Comparison of ENCODE assay signal across 8 cellular contexts in the genomic region with DNA sequence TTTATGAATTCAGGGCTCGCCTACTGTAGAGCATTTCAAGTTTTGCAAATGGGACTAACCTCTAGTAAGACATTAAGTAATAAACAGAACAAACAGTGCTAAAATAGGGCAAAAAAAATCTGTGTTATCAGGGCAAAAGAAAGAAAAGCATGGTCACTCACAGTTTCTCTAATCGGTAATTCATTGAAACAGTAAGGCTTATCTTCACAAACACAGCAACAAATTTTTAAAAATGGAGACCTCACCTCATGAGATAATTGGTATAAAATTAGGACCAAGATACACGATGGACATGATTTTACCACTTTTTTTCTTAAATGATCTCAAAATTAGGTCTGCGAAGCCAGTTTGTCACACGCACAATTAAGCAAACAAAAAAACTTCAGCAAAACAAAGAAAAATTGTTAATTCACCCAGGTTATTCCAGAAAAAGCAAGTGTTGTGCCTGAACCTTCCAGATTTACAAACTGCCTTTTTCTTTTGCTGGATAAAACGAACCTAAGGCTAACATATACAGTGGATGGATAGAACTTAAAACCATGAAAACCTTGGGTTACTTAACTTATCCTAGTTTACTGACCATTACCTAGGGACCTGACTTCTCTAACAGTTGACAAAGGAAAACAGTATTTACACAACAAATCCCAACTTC. TPM values are rescaled to one million over a fixed set of nuclear protein-coding genes. Genes with fewer than 3 reads are reported as not detected.
A peak's percentile ranks its signal among the peaks of the same experiment; 100 is the strongest.
DNase-seq lines count a peak whose midpoint lies in the region; ATAC-seq and TF ChIP-seq lines count a peak whose summit lies in the region.

No MANE protein-coding gene starts in this region.

- peaks cover 11% of the 10 kb centered on the region; the same call in 1 of the 2 replicates for H3K36me3 ChIP-seq in Panc1 (ENCODE audit: control insufficient read depth, insufficient read depth, low read length)
- H3K36me3 ChIP-seq in osteoblast (ENCODE audit: insufficient read depth, low read length), result no peaks in the 10 kb centered on the region

- H3K4me2 ChIP-seq in osteoblast (ENCODE audit: insufficient read depth, low read length), result peak overlapping the region; percentile 90

- H3K4me1 Mint-ChIP-seq in Calu3 (ENCODE audit: low read depth, unreplicated experiment), result peaks cover 36% of the 10 kb centered on the region

- H4K20me1 ChIP-seq in osteoblast (ENCODE audit: insufficient read depth, low read length), result no peaks in the 10 kb centered on the region

- H3K79me2 ChIP-seq in osteoblast (ENCODE audit: insufficient read depth, low read length), result peaks cover 44% of the 10 kb centered on the region

- POLR2A ChIA-PET in Panc1 (lab: Charles Lee), result no interaction called here

- H3K9me3 ChIP-seq in Panc1 (ENCODE audit: control insufficient read depth, insufficient read depth, low read depth, low read length) (no peaks in the 10 kb centered on the region), osteoblast (ENCODE audit: low read depth, low read length) (no peaks in the 10 kb centered on the region)

- no peaks in the 10 kb centered on the region for H3K27me3 ChIP-seq in Panc1 (ENCODE audit: control insufficient read depth, insufficient read depth, low read length)
- H3K27me3 ChIP-seq in osteoblast (ENCODE audit: insufficient read depth, low read length), result no peaks in the 10 kb centered on the region

- H3K4me3 Mint-ChIP-seq in Calu3 (ENCODE audit: low read depth, unreplicated experiment), result peak overlapping the region; percentile 96

- intact Hi-C loops in Calu3 (cut with micrococcal nuclease; ENCODE audit: unreplicated experiment) (loop anchor here (2.0 to 5.0 kb wide), 2 partner anchors 34 to 44 kb away; no protein-coding TSS in a partner anchor), Panc1 (cut with micrococcal nuclease; ENCODE audit: unreplicated experiment) (loop anchor here (5.0 kb wide), 1 partner anchor 39 kb away; no protein-coding TSS in a partner anchor)

- H2AFZ ChIP-seq in osteoblast (ENCODE audit: low read length), result peak overlapping the region; percentile 96

- H3K36me3 Mint-ChIP-seq in Calu3 (ENCODE audit: insufficient read depth, unreplicated experiment), result peaks cover 32% of the 10 kb centered on the region

- no peak for DNase-seq in Calu3
- no peak for DNase-seq in Panc1 (ENCODE audit: low read depth, low spot score)
- no peak for DNase-seq in epithelial cell of prostate (ENCODE audit: low read depth, low spot score)
- DNase-seq in osteoblast (ENCODE audit: insufficient read length, low spot score, missing footprints), result no peak
- no peak for DNase-seq in ecto neural progenitor cell (ENCODE audit: low spot score)
- DNase-seq in kidney tubule cell (ENCODE audit: low spot score), result no peak
- no peak for DNase-seq in central memory CD4-positive, alpha-beta T cell

- H3K27ac ChIP-seq in Panc1 (ENCODE audit: low read length), result peak overlapping the region; percentile 98
- peak overlapping the region; percentile 70 for H3K27ac ChIP-seq in epithelial cell of prostate
- peak overlapping the region; percentile 65 for H3K27ac ChIP-seq in osteoblast (ENCODE audit: low read depth, low read length)

- BruUV-seq in Calu3 (replicated peaks; lab: Mats Ljungman, UMichigan) (TSS peak; percentile 35), Panc1 (replicated peaks; lab: Mats Ljungman, UMichigan) (TSS peak; percentile 63)

- H3K27ac Mint-ChIP-seq in Calu3 (ENCODE audit: unreplicated experiment), result peak overlapping the region; percentile 69

- H3K4me1 ChIP-seq in Panc1 (ENCODE audit: control insufficient read depth, insufficient read depth, low read length) (peaks cover 71% of the 10 kb centered on the region), osteoblast (ENCODE audit: insufficient read depth, low read length) (peaks cover 31% of the 10 kb centered on the region)

- no peak for ATAC-seq in Panc1
- ATAC-seq in HG02798 (IDR thresholded peaks at IDR 0.05; ENCODE audit: poor library complexity, unreplicated experiment), result no peak

- in situ Hi-C loops in Panc1 (cut with HindIII; ENCODE audit: low pct_unique_long_range_greater_than_20kb, low sequenced_read_pairs), result no loop called here

- H3K4me3 ChIP-seq in Panc1 (ENCODE audit: low read depth in 2 of 2, low read length in 2 of 2), result peak overlapping the region; percentile 73 to 84
- H3K4me3 ChIP-seq in osteoblast (ENCODE audit: insufficient read depth, low read length), result peak overlapping the region; percentile 89

- H3K9me3 Mint-ChIP-seq in Calu3 (ENCODE audit: low read depth, unreplicated experiment), result no peaks in the 10 kb centered on the region

- TF ChIP-seq CTCF in Calu3 (IDR thresholded peaks at IDR 0.05; ENCODE audit: unreplicated experiment), result no peak
- no peak for TF ChIP-seq CTCF in Panc1 (IDR thresholded peaks at IDR 0.05)
- no peak for TF ChIP-seq CTCF in osteoblast (IDR thresholded peaks at IDR 0.05; ENCODE audit: extremely low read depth, low read depth, low read length)

- CTCF ChIA-PET in Calu3 (lab: Charles Lee) (interaction anchor here (1.0 kb wide), 1 partner anchor 162 kb away, joined by 4 read pairs; no protein-coding TSS in a partner anchor), Panc1 (lab: Charles Lee) (interaction anchor here (1.0 kb wide), 1 partner anchor 61 kb away, joined by 3 read pairs; no protein-coding TSS in a partner anchor)

- no peaks in the 10 kb centered on the region for H3K27me3 Mint-ChIP-seq in Calu3 (ENCODE audit: unreplicated experiment)

RNA-seq across cellular contexts. Expression of gene TMEM123, which starts 1.4 kb away (rescaled TPM):
- total RNA-seq in Calu3 (2022) (204 and 236 TPM in 2 replicates), Panc1 (2021; ENCODE audit: unreplicated experiment) (383 TPM), osteoblast (89.3 and 91.9 TPM in 2 replicates)
- polyA plus RNA-seq in Panc1 (2012; ENCODE audit: insufficient read length), result 252 TPM
